27 cellular contexts compared by ENCODE assay signal in the genomic region with DNA sequence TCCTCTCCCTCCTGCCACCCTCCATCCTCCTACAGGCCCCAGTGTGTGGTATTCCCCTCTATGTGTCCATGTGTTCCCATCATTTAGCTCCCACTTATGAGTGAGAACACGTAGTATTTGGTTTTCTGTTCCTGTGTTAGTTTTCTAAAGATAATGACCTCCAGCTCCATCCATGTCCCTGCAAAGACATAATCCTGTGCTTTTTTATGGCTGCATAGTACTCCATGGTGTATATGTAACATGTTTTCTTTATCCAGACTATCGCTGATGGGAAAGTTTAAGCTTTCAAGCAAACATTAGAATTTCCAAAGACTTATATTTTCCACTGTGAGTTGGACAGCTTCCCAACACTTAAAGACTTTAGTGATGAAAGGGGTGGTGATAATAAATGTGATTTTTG.
"Had no signal": no experiment of that assay in that cellular context is flagged by ENCODE, and none has a peak within 500 bp of the region (broad histone marks: within the 10 kb centered on the region; RNA-seq: fewer than 3 reads in every experiment).

No MANE protein-coding gene starts in this region.

- H3K27me3 ChIP-seq: ascending aorta, cardiac muscle cell, Peyer's patch, SJSA1 had no signal

- H3K36me3 ChIP-seq: ascending aorta, cardiac muscle cell, Peyer's patch, SJSA1 had no signal

- H3K4me3 Mint-ChIP-seq: activated CD4-positive, alpha-beta T cell treated with anti-CD3 and anti-CD28 coated beads, Interleukin-2, amount 10 ng/mL, durations not matched to agents 24 days and 14 days; activated CD8-positive, alpha-beta T cell treated with anti-CD3 and anti-CD28 coated beads for 36 hours; activated naive CD4-positive, alpha-beta T cell treated with anti-CD3 and anti-CD28 coated beads, Interleukin-2, amount 50 U/mL, for 24 hours; activated naive CD8-positive, alpha-beta T cell treated with anti-CD3 and anti-CD28 coated beads, Interleukin-2, amount 10 ng/mL, durations not matched to agents 7 days and 5 days; activated T-cell treated with anti-CD3 and anti-CD28 coated beads, Interleukin-2, amount 50 U/mL, for 24 hours; T-helper 1 cell treated with Interleukin-12 subunit alpha and Interleukin-12 subunit beta and Interleukin-4 antibody, amounts not matched to agents 30 μg/mL and 1 μg/mL, for 36 hours; T-helper 2 cell treated with Interferon-gamma antibody and Interleukin-4, amounts not matched to agents 5 μg/mL and 100 μg/mL, for 36 hours had no signal

- H3K27ac ChIP-seq: ascending aorta, cardiac muscle cell, Peyer's patch, SJSA1 had no signal

- H3K36me3 Mint-ChIP-seq: activated naive CD4-positive, alpha-beta T cell treated with anti-CD3 and anti-CD28 coated beads, Interleukin-2, amount 50 U/mL, for 24 hours; activated naive CD8-positive, alpha-beta T cell treated with anti-CD3 and anti-CD28 coated beads, Interleukin-2, amount 10 ng/mL, durations not matched to agents 7 days and 5 days had no signal

- H3K9me3 ChIP-seq: ascending aorta, Peyer's patch, SJSA1, SK-N-SH had no signal

- H3K4me1 ChIP-seq: Peyer's patch had no signal

- H3K27ac Mint-ChIP-seq: activated CD4-positive, alpha-beta T cell treated with anti-CD3 and anti-CD28 coated beads, Interleukin-2, amount 10 ng/mL, durations not matched to agents 24 days and 14 days; activated CD8-positive, alpha-beta T cell treated with anti-CD3 and anti-CD28 coated beads for 36 hours; activated naive CD4-positive, alpha-beta T cell treated with anti-CD3 and anti-CD28 coated beads, Interleukin-2, amount 50 U/mL, for 24 hours; activated naive CD8-positive, alpha-beta T cell treated with anti-CD3 and anti-CD28 coated beads, Interleukin-2, amount 10 ng/mL, durations not matched to agents 7 days and 5 days; activated T-cell treated with anti-CD3 and anti-CD28 coated beads, Interleukin-2, amount 50 U/mL, for 24 hours; activated T-helper 2 cell treated with anti-CD3 and anti-CD28 coated beads, Interferon-gamma antibody, Interleukin-2, Interleukin-4, amounts not matched to agents 10 μg/mL and 5 μg/mL and 100 μg/mL, durations not matched to agents 14 hours and 24 hours and 36 hours; T-helper 1 cell treated with Interleukin-12 subunit alpha and Interleukin-12 subunit beta and Interleukin-4 antibody, amounts not matched to agents 30 μg/mL and 1 μg/mL, for 36 hours; T-helper 2 cell treated with Interferon-gamma antibody and Interleukin-4, amounts not matched to agents 5 μg/mL and 100 μg/mL, for 36 hours had no signal

- H3K4me3 ChIP-seq: ascending aorta, cardiac muscle cell, Peyer's patch, SJSA1 had no signal

- H3K9me3 Mint-ChIP-seq: activated CD8-positive, alpha-beta T cell treated with anti-CD3 and anti-CD28 coated beads for 36 hours; activated naive CD4-positive, alpha-beta T cell treated with anti-CD3 and anti-CD28 coated beads, Interleukin-2, amount 50 U/mL, for 24 hours; activated T-helper 2 cell treated with anti-CD3 and anti-CD28 coated beads, Interferon-gamma antibody, Interleukin-2, Interleukin-4, amounts not matched to agents 10 μg/mL and 5 μg/mL and 100 μg/mL, durations not matched to agents 14 hours and 24 hours and 36 hours; T-helper 2 cell treated with Interferon-gamma antibody and Interleukin-4, amounts not matched to agents 5 μg/mL and 100 μg/mL, for 36 hours had no signal

- H3K27me3 Mint-ChIP-seq: activated CD8-positive, alpha-beta T cell treated with anti-CD3 and anti-CD28 coated beads for 36 hours; activated naive CD4-positive, alpha-beta T cell treated with anti-CD3 and anti-CD28 coated beads, Interleukin-2, amount 50 U/mL, for 24 hours; activated T-cell treated with anti-CD3 and anti-CD28 coated beads, Interleukin-2, amount 50 U/mL, for 24 hours had no signal

- DNase-seq: activated CD4-positive, alpha-beta T cell treated with anti-CD3 and anti-CD28 coated beads, Interleukin-2, amount 10 ng/mL, durations not matched to agents 24 days and 14 days; activated CD4-positive, alpha-beta T cell treated with anti-CD3 and anti-CD28 coated beads, Interleukin-2, amount 50 U/mL, for 4 hours; activated CD8-positive, alpha-beta T cell treated with anti-CD3 and anti-CD28 coated beads for 36 hours; activated gamma-delta T cell; activated naive CD4-positive, alpha-beta T cell treated with Interleukin-2 at 50 U/mL for 16 hours; activated naive CD8-positive, alpha-beta T cell treated with anti-CD3 and anti-CD28 coated beads, Interleukin-2, amount 10 ng/mL, durations not matched to agents 7 days and 5 days; activated T-cell treated with anti-CD3 and anti-CD28 coated beads, Interleukin-2, amount 50 U/mL, for 24 hours; amygdala; NCI-H1092 treated with DMSO at 0.1 percent for 48 hours; NCI-H1417; NCI-H146; NCI-H187 treated with DMSO at 0.1 percent for 48 hours; NCI-H2081 treated with DMSO at 0.1 percent for 48 hours; NCI-H345; NCI-H524 treated with DMSO at 0.1 percent for 48 hours; Peyer's patch; RPMI8226; SHP77 treated with DMSO at 0.1 percent for 48 hours; SK-N-SH had no signal

- ATAC-seq: activated CD8-positive, alpha-beta T cell treated with anti-CD3 and anti-CD28 coated beads for 36 hours had no signal

- H3K4me2 ChIP-seq: SK-N-SH had no signal

- FAIRE-seq: TTC549 had no signal
